ENCODE assay signal across 10 cellular contexts in genomic region chr12:50542448-50542847, GRCh38. TPM values are rescaled to one million over a fixed set of nuclear protein-coding genes. Genes with fewer than 3 reads are reported as not detected.
DNase-seq lines count a peak whose midpoint lies in the region; ATAC-seq and TF ChIP-seq lines count a peak whose summit lies in the region.
"Had no signal": no experiment of that assay in that cellular context is flagged by ENCODE, and none has a peak within 500 bp of the region (broad histone marks: within the 10 kb centered on the region; RNA-seq: fewer than 3 reads in every experiment).

No MANE protein-coding gene starts in this region.

- H3K27me3 ChIP-seq in A673 (replicated peaks; ENCODE audit: insufficient read depth, low read depth, low read length, poor library complexity) (no peaks in the 10 kb centered on the region), trophoblast cell (ENCODE audit: insufficient read depth, low read length) (no peaks in the 10 kb centered on the region)
- H3K27me3 ChIP-seq: upper lobe of right lung had no signal

- peak overlapping the region; percentile 16 to 39 for H3K27ac Mint-ChIP-seq in T-cell

- H3K9me3 Mint-ChIP-seq in T-cell: no peaks in the 10 kb centered on the region

- ATAC-seq in GM18499 (IDR thresholded peaks at IDR 0.05; ENCODE audit: insufficient read depth, unreplicated experiment) (peak; percentile 56), T-cell (replicated peaks in 1 of 4) (peak; percentile 63 to 86 (median 74))
- ATAC-seq: upper lobe of right lung had no signal

- H3K27ac ChIP-seq in A673 (ENCODE audit: low read depth, low read length, poor library complexity, severe bottlenecking) (peak overlapping the region; percentile 41), substantia nigra (ENCODE audit: low read depth, low read length, poor library complexity, severe bottlenecking) (no peak overlapping the region), trophoblast cell (ENCODE audit: low read depth, low read length) (no peak overlapping the region)
- H3K27ac ChIP-seq: prostate gland, upper lobe of right lung had no signal

- H3K23ac ChIP-seq in trophoblast cell (ENCODE audit: low read length): no peak overlapping the region

- no peak overlapping the region for H3K14ac ChIP-seq in trophoblast cell (ENCODE audit: low read length)

- H3K9ac ChIP-seq in trophoblast cell (ENCODE audit: low read length): no peak overlapping the region

- intact Hi-C loops in A673 (cut with micrococcal nuclease; ENCODE audit: unreplicated experiment): no loop called here
- intact Hi-C loops in posterior vena cava (cut with DNase I): no loop called here

- no peak overlapping the region for H4K12ac ChIP-seq in trophoblast cell (ENCODE audit: low read depth, low read length)

- H2BK12ac ChIP-seq in trophoblast cell (ENCODE audit: low read length): no peak overlapping the region

- H3K36me3 ChIP-seq in A673 (ENCODE audit: insufficient read depth, low read length, poor library complexity, severe bottlenecking) (no peaks in the 10 kb centered on the region), trophoblast cell (ENCODE audit: control insufficient read depth in 1 of 2, insufficient read depth in 2 of 2, low read length in 2 of 2) (no peaks in the 10 kb centered on the region)
- H3K36me3 ChIP-seq: prostate gland, upper lobe of right lung had no signal

- H3K27me3 Mint-ChIP-seq in T-cell: no peaks in the 10 kb centered on the region

- no peak overlapping the region for H4K8ac ChIP-seq in trophoblast cell (ENCODE audit: low read depth, low read length)

- H2AK5ac ChIP-seq in trophoblast cell (ENCODE audit: low read length): no peak overlapping the region

- H3K4me2 ChIP-seq in trophoblast cell (ENCODE audit: low read length): no peak overlapping the region

- H3K18ac ChIP-seq in trophoblast cell (ENCODE audit: low read length): no peak overlapping the region

- peaks cover 2% of the 10 kb centered on the region for H3K79me1 ChIP-seq in trophoblast cell (ENCODE audit: low read length)

- peaks cover 14% of the 10 kb centered on the region for H3K79me2 ChIP-seq in trophoblast cell (ENCODE audit: control insufficient read depth, insufficient read depth, low read length, poor library complexity)

- CTCF ChIA-PET in A673 (lab: Charles Lee): no interaction called here
- CTCF ChIA-PET in T-cell (lab: Charles Lee): no interaction called here

- BruUV-seq in A673 (replicated peaks; lab: Mats Ljungman, UMichigan): no TSS peak

- TF ChIP-seq CTCF in A673 (conservative IDR thresholded peaks at IDR 0.05; ENCODE audit: low read depth, low read length) (no peak), fibroblast of pulmonary artery (IDR thresholded peaks at IDR 0.05; ENCODE audit: low read length, missing control alignments) (no peak)

- H3K4me1 Mint-ChIP-seq in T-cell: peaks cover 39 to 49% (median 46%) of the 10 kb centered on the region in 3 donors

- H3K4ac ChIP-seq in trophoblast cell (ENCODE audit: low read depth, low read length): no peak overlapping the region

- H2AFZ ChIP-seq in trophoblast cell (ENCODE audit: insufficient read depth, low read length, poor library complexity): no peak overlapping the region

- no peak overlapping the region for H4K91ac ChIP-seq in trophoblast cell (ENCODE audit: low read depth, low read length)

- POLR2A ChIA-PET in A673 (lab: Charles Lee; ENCODE audit: low non-redundant PET): no interaction called here
- POLR2A ChIA-PET in T-cell (lab: Charles Lee): no interaction called here

- no peak for DNase-seq in A673 (ENCODE audit: low spot score)
- DNase-seq in T-cell: no peak
- DNase-seq in fibroblast of pulmonary artery (ENCODE audit: low read depth): peak; percentile 19
- DNase-seq in superior temporal gyrus (ENCODE audit: extremely low spot score): no peak
- no peak for DNase-seq in substantia nigra (lab: John Stamatoyannopoulos, UW)
- DNase-seq in trophoblast cell: no peak
- DNase-seq in posterior vena cava (ENCODE audit: low spot score): no peak
- DNase-seq: upper lobe of right lung had no signal

- H3K9me3 ChIP-seq in A673 (ENCODE audit: low read depth, low read length, poor library complexity, severe bottlenecking) (no peaks in the 10 kb centered on the region), trophoblast cell (ENCODE audit: insufficient read depth, low read depth, low read length) (no peaks in the 10 kb centered on the region)
- H3K9me3 ChIP-seq: prostate gland, upper lobe of right lung had no signal

- H3K4me3 ChIP-seq in A673 (ENCODE audit: low read depth, low read length, poor library complexity, severe bottlenecking) (no peak overlapping the region), fibroblast of pulmonary artery (replicated peaks; ENCODE audit: low read depth, low read length) (no peak overlapping the region), trophoblast cell (ENCODE audit: low read depth, low read length) (no peak overlapping the region)
- H3K4me3 ChIP-seq: prostate gland, upper lobe of right lung had no signal

- H2BK120ac ChIP-seq in trophoblast cell (ENCODE audit: insufficient read depth, low read length, poor library complexity): no peak overlapping the region

- no peak overlapping the region for H2BK5ac ChIP-seq in trophoblast cell (ENCODE audit: low read depth, low read length, poor library complexity)

- WGBS in trophoblast cell (ENCODE audit: extremely low coverage, insufficient coverage, insufficient read length): no CpG with 5 or more reads among the region's 1 CpG

- H3K36me3 Mint-ChIP-seq in T-cell: peaks cover 11% of the 10 kb centered on the region

- H3K4me1 ChIP-seq in A673 (ENCODE audit: insufficient read depth, low read length, poor library complexity, severe bottlenecking) (peaks cover 52% of the 10 kb centered on the region), trophoblast cell (ENCODE audit: control insufficient read depth in 1 of 2, insufficient read depth in 2 of 2, low read length in 2 of 2) (no peaks in the 10 kb centered on the region)

- no peak overlapping the region for H3K4me3 Mint-ChIP-seq in T-cell

RNA-seq across cellular contexts. Expression of gene DIP2B, which starts 37.7 kb away (rescaled TPM):
- total RNA-seq in A673 (2021) (37.2 and 40.5 TPM in 2 replicates), T-cell (10 to 100 TPM; 27.5 to 46.0 (median 29.6) TPM), posterior vena cava (10 to 100 TPM; 13.7 to 14.0 TPM)
- 33.2 and 33.7 TPM in 2 replicates for polyA plus RNA-seq in trophoblast cell (2013)
